14 cellular contexts compared by ENCODE assay signal in genomic region chrX:155766321-155766720, GRCh38.
DNase-seq lines count a peak whose midpoint lies in the region; ATAC-seq and TF ChIP-seq lines count a peak whose summit lies in the region.
"Had no signal": no experiment of that assay in that cellular context is flagged by ENCODE, and none has a peak within 500 bp of the region (broad histone marks: within the 10 kb centered on the region; RNA-seq: fewer than 3 reads in every experiment).

No MANE protein-coding gene starts in this region.

- POLR2A ChIA-PET in PC-9 (lab: Charles Lee; ENCODE audit: unreplicated experiment) = no interaction called here

- CTCF ChIA-PET in PC-9 (lab: Charles Lee) = no interaction called here

- H2AFZ ChIP-seq in PC-9 (peak overlapping the region; percentile 89; the same call in 1 of the 2 replicates), parathyroid adenoma (no peak overlapping the region)

- H3K79me2 ChIP-seq in PC-9 (ENCODE audit: low read depth) = no peaks in the 10 kb centered on the region
- H3K79me2 ChIP-seq in parathyroid adenoma = no peaks in the 10 kb centered on the region

- H3K36me3 ChIP-seq in PC-9 (ENCODE audit: low read depth) (no peaks in the 10 kb centered on the region), parathyroid adenoma (ENCODE audit: control insufficient read depth, insufficient read depth, low read length) (no peaks in the 10 kb centered on the region), upper lobe of right lung (no peaks in the 10 kb centered on the region)

- H3K9ac ChIP-seq in parathyroid adenoma = no peak overlapping the region

- DNase-seq in EH (ENCODE audit: low read depth) (peak; percentile 22), PC-9 (peak in 1 of 2 experiments; percentile 39), epithelial cell of prostate (ENCODE audit: low read depth, low spot score) (no peak), mucosa of gallbladder (ENCODE audit: low spot score) (no peak), DMS79 treated with DMSO at 0.1 percent for 48 hours (lab: John Stamatoyannopoulos, UW) (no peak), upper lobe of right lung (no peak), anterior cingulate cortex (lab: John Stamatoyannopoulos, UW) (no peak)
- DNase-seq: activated naive CD4-positive, alpha-beta T cell treated with anti-CD3 and anti-CD28 coated beads, Interleukin-2, amount 10 ng/mL, durations not matched to agents 7 days and 5 days; GDM1; KG1; NCI-H187; SIG-M5 had no signal

- no peaks in the 10 kb centered on the region for H3K9me2 ChIP-seq in PC-9 (ENCODE audit: insufficient read depth)

- intact Hi-C loops in PC-9 (cut with micrococcal nuclease; ENCODE audit: unreplicated experiment) = loop anchor here (2.0 kb wide), 1 partner anchor 20 kb away; no protein-coding TSS in a partner anchor
- intact Hi-C loops in upper lobe of right lung (cut with DNase I) = no loop called here

- H3K9me3 ChIP-seq in PC-9 (ENCODE audit: insufficient read depth, low read depth) (no peaks in the 10 kb centered on the region), parathyroid adenoma (ENCODE audit: control insufficient read depth, low read length) (no peaks in the 10 kb centered on the region), upper lobe of right lung (no peaks in the 10 kb centered on the region)

- H3K4me2 ChIP-seq in PC-9 = peak overlapping the region; percentile 94
- no peak overlapping the region for H3K4me2 ChIP-seq in parathyroid adenoma (ENCODE audit: low read length)

- peaks cover 19% of the 10 kb centered on the region for H3K4me1 ChIP-seq in PC-9 (replicated peaks; ENCODE audit: insufficient read depth)
- peaks cover 2% of the 10 kb centered on the region for H3K4me1 ChIP-seq in parathyroid adenoma
- no peaks in the 10 kb centered on the region for H3K4me1 ChIP-seq in upper lobe of right lung

- no TSS peak for BruUV-seq in PC-9 (replicated peaks; lab: Mats Ljungman, UMichigan)

- TF ChIP-seq CTCF in PC-9 (conservative IDR thresholded peaks at IDR 0.05) (no peak), parathyroid adenoma (IDR thresholded peaks at IDR 0.05) (no peak), upper lobe of right lung (IDR thresholded peaks at IDR 0.05) (no peak)

- no peak for ATAC-seq in upper lobe of right lung

- H4K20me1 ChIP-seq in PC-9 (ENCODE audit: insufficient read depth) = no peaks in the 10 kb centered on the region

- H3K27me3 ChIP-seq in PC-9 (ENCODE audit: insufficient read depth, low read depth) = no peaks in the 10 kb centered on the region
- no peaks in the 10 kb centered on the region for H3K27me3 ChIP-seq in parathyroid adenoma (ENCODE audit: control insufficient read depth, insufficient read depth, low read length)
- H3K27me3 ChIP-seq in upper lobe of right lung = no peaks in the 10 kb centered on the region

- H3K27ac ChIP-seq in PC-9 (no peak overlapping the region), epithelial cell of prostate (peak overlapping the region; percentile 48), parathyroid adenoma (peak overlapping the region; percentile 81), upper lobe of right lung (no peak overlapping the region)
- H3K27ac ChIP-seq: C4-2B had no signal

- H3K4me3 ChIP-seq in PC-9 (peak overlapping the region; percentile 79; the same call in 1 of the 2 replicates), parathyroid adenoma (ENCODE audit: low read depth, low read length) (no peak overlapping the region), upper lobe of right lung (no peak overlapping the region)

- H3F3A ChIP-seq in PC-9 (ENCODE audit: insufficient read depth, low read depth) = 0 out of 2 replicates have a peak, but pooled peaks cover 7% of the 10 kb centered on the region

Comparison
In these comparisons a context has a peak if more than half of its experiments do, and no peak if none do; other contexts are left out.
1. H3K27ac ChIP-seq: peak in epithelial cell of prostate (single experiment) and parathyroid adenoma (single experiment); none in PC-9 (single experiment) and upper lobe of right lung (single experiment).